11 cellular contexts compared by ENCODE assay signal in genomic region chr17:55747209-55747608, GRCh38. TPM values are rescaled to one million over a fixed set of nuclear protein-coding genes. Genes with fewer than 3 reads are reported as not detected.
"Had no signal": no experiment of that assay in that cellular context is flagged by ENCODE, and none has a peak within 500 bp of the region (broad histone marks: within the 10 kb centered on the region; RNA-seq: fewer than 3 reads in every experiment).

No MANE protein-coding gene starts in this region.

- H3K4me2 ChIP-seq: GM23338 had no signal

- DNase-seq: GM23248, GOT3, H7, H9, HCEC 1CT, HFFc6 had no signal

- H3K9me3 ChIP-seq: HAP-1 had no signal

- ATAC-seq: GM23338, HCT116 had no signal

- H3K36me3 ChIP-seq: HAP-1 had no signal

- H3K27ac ChIP-seq: GM23248 had no signal

- H3K4me3 ChIP-seq: GM23248, GM23338, HAP-1 had no signal

- H3K9ac ChIP-seq: GM23248 had no signal

- H2AFZ ChIP-seq: GM23248, GM23338 had no signal

- FAIRE-seq: H1, H54 had no signal

RNA-seq across cellular contexts. Expression of gene TMEM100, which starts 24.5 kb away (rescaled TPM):
- total RNA-seq: GM23248 had no signal
